In genomic region chr10:68082815-68083395, GRCh38 we compare ENCODE assay signal across 2 cellular contexts.
A peak's percentile ranks its signal among the peaks of the same experiment; 100 is the strongest.
TF ChIP-seq lines count a peak whose summit lies in the region.

No MANE protein-coding gene starts in this region.

TF ChIP-seq in IMR-90, 13 proteins besides CTCF, POLR2A, EP300 and RAD21:
- no peak for TF ChIP-seq BHLHE40 (IDR thresholded peaks at IDR 0.05; ENCODE audit: low read depth, low read length)
- TF ChIP-seq SMC3 (IDR thresholded peaks at IDR 0.05; ENCODE audit: low read depth, low read length): peak; percentile 89
- TF ChIP-seq NFE2L2 (IDR thresholded peaks at IDR 0.05; ENCODE audit: low read depth, low read length): no peak
- TF ChIP-seq USF2 (IDR thresholded peaks at IDR 0.05; ENCODE audit: low read depth, low read length): no peak
- TF ChIP-seq RCOR1 (IDR thresholded peaks at IDR 0.05; ENCODE audit: insufficient replicate concordance, low read length): no peak
- TF ChIP-seq MAZ (IDR thresholded peaks at IDR 0.05; ENCODE audit: borderline replicate concordance, low read depth, low read length): no peak
- no peak for TF ChIP-seq ELK1 (IDR thresholded peaks at IDR 0.05; ENCODE audit: borderline replicate concordance, low read depth, low read length)
- TF ChIP-seq RFX5 (IDR thresholded peaks at IDR 0.05; ENCODE audit: low read depth, low read length): no peak

TF ChIP-seq in GM12878, 131 proteins besides CTCF, POLR2A, EP300 and RAD21:
- TF ChIP-seq SMAD1 (IDR thresholded peaks at IDR 0.05; ENCODE audit: low read depth, partially characterized antibody) (no peak), FOS (IDR thresholded peaks at IDR 0.05; ENCODE audit: borderline replicate concordance, extremely low read depth, insufficient read length) (no peak), NR2C2 (IDR thresholded peaks at IDR 0.05; ENCODE audit: borderline replicate concordance, control insufficient read depth, insufficient read length, low read depth) (no peak), ATF7 (IDR thresholded peaks at IDR 0.05; ENCODE audit: low read depth) (no peak), FOXK2 (IDR thresholded peaks at IDR 0.05) (no peak), SUPT20H (IDR thresholded peaks at IDR 0.05; ENCODE audit: borderline replicate concordance, control insufficient read depth, low read depth, low read length) (no peak), CHD1 (IDR thresholded peaks at IDR 0.05; ENCODE audit: low read depth, low read length) (no peak), HDGF (IDR thresholded peaks at IDR 0.05) (no peak), ZSCAN29 (IDR thresholded peaks at IDR 0.05) (no peak), BCLAF1 (IDR thresholded peaks at IDR 0.05) (no peak), YBX1 (IDR thresholded peaks at IDR 0.05) (no peak), ZNF687 (IDR thresholded peaks at IDR 0.05) (no peak), STAT1 (conservative IDR thresholded peaks at IDR 0.05) (no peak), GATAD2B (conservative IDR thresholded peaks at IDR 0.05; ENCODE audit: low read depth) (no peak), JUNB (IDR thresholded peaks at IDR 0.05) (no peak), POLR2AphosphoS2 (IDR thresholded peaks at IDR 0.05; ENCODE audit: low read depth, low read length) (no peak), ELK1 (IDR thresholded peaks at IDR 0.05; ENCODE audit: low read depth, low read length) (no peak), CEBPZ (IDR thresholded peaks at IDR 0.05; ENCODE audit: low read depth, low read length) (no peak), SPI1 (IDR thresholded peaks at IDR 0.05; ENCODE audit: borderline replicate concordance, insufficient read depth, low read depth, low read length) (no peak), SKIL (IDR thresholded peaks at IDR 0.05; ENCODE audit: low read depth, poor library complexity, severe bottlenecking) (no peak)
